Comparison of ENCODE assay signal across 8 cellular contexts in the genomic region with DNA sequence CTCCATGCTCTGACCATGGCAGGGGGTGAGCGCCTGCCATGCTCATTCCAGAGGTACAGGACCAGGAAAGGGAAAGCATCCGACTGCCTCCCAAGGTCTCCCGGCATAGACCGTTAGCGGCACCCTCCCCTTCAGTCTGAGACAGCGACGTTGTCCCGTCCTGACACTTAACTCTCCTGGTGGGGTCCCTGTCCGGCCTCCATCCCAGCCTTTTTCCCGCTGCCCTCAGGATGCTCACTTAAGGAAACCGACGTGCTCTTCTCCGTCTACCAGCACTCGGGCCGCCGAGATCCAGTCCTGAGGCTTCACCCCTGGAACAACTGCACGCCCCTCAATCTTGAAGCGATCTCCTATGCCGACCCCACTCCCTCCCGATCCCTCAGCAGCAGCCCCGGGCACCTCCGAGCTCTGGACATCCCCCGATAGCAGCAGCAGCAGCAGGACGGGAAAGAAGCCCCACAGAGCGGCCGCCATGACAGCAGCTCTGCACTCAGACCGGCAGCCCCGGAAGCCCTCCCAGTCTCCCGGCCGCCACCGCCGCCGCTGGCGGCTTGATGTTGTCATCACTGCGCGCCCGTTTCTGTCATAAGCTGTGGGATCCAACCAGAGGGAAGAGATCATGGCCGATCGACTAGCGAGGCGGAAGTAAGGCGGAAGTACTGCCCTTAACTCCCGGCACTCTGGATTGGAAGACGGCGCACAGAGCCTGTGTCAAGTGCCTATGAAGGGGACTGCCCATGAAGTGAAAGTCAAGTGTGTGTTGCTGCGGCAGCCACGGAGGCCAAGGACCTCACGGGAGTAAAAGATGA. TPM values are rescaled to one million over a fixed set of nuclear protein-coding genes. Genes with fewer than 3 reads are reported as not detected.
DNase-seq lines count a peak whose midpoint lies in the region; ATAC-seq and TF ChIP-seq lines count a peak whose summit lies in the region.

A gene (minus strand): TSS at position 497 of the 809 bp plus-strand sequence. CDS start 23 bp downstream, at position 474.
A gene (plus strand): TSS at position 718 of the 809 bp plus-strand sequence. CDS start 449 bp downstream, outside the sequence.

- peaks cover 55% of the 10 kb centered on the region for H3K79me2 ChIP-seq in Loucy (ENCODE audit: insufficient read depth, low read length)

- H3K9me3 Mint-ChIP-seq in naive thymus-derived CD8-positive, alpha-beta T cell: peaks cover 0 to 27% (median 18%) of the 10 kb centered on the region in 9 donors
- H3K9me3 Mint-ChIP-seq in stimulated activated naive B cell treated with anti-CD40 and anti-IgM and Interleukin-4, amounts not matched to agents 10 μg/mL and 1 μg/mL and 100 μg/mL, for 72 hours: peaks cover 0 to 2% of the 10 kb centered on the region in 2 donors

- H3K4me3 Mint-ChIP-seq in naive thymus-derived CD8-positive, alpha-beta T cell: peak within 1 kb of the TSS; percentile 93 to 100 (median 99)
- peak within 1 kb of the TSS; percentile 99 to 100 for H3K4me3 Mint-ChIP-seq in stimulated activated naive B cell treated with anti-CD40 and anti-IgM and Interleukin-4, amounts not matched to agents 10 μg/mL and 1 μg/mL and 100 μg/mL, for 72 hours

- peak within 1 kb of the TSS; percentile 94 for H3K4me3 ChIP-seq in H7 (ENCODE audit: insufficient read depth, low read depth, low read length)
- peak within 1 kb of the TSS; percentile 89 for H3K4me3 ChIP-seq in Loucy (ENCODE audit: low read length, poor library complexity, severe bottlenecking)
- peak within 1 kb of the TSS; percentile 85 for H3K4me3 ChIP-seq in RWPE2 (ENCODE audit: severe bottlenecking)

- H4K20me1 ChIP-seq in Loucy (ENCODE audit: insufficient read depth, low read length, poor library complexity, severe bottlenecking): peaks cover 3% of the 10 kb centered on the region

- no peaks in the 10 kb centered on the region for H3K27me3 Mint-ChIP-seq in naive thymus-derived CD8-positive, alpha-beta T cell
- no peaks in the 10 kb centered on the region for H3K27me3 Mint-ChIP-seq in stimulated activated naive B cell treated with anti-CD40 and anti-IgM and Interleukin-4, amounts not matched to agents 10 μg/mL and 1 μg/mL and 100 μg/mL, for 72 hours

- TF ChIP-seq CTCF in Loucy (conservative IDR thresholded peaks at IDR 0.05; ENCODE audit: low read length): no peak
- no peak for TF ChIP-seq CTCF in RWPE2 (IDR thresholded peaks at IDR 0.05; ENCODE audit: poor library complexity, severe bottlenecking)

- no peaks in the 10 kb centered on the region for H3F3A ChIP-seq in Loucy (ENCODE audit: low read depth)

- POLR2A ChIA-PET in naive thymus-derived CD8-positive, alpha-beta T cell (lab: Charles Lee): interaction anchor here (0.6 to 3.5 kb wide), 13 partner anchors 25 to 887 kb away, joined by 3 to 32 read pairs (median 4); a partner anchor contains a TSS

- peak within 1 kb of the TSS; percentile 94 for H3K4me2 ChIP-seq in Loucy (ENCODE audit: low read depth, low read length, poor library complexity, severe bottlenecking)

- H2AFZ ChIP-seq in Loucy (ENCODE audit: low read length): peak within 1 kb of the TSS; percentile 91

- H3K36me3 ChIP-seq in H7 (replicated peaks; ENCODE audit: control insufficient read depth, insufficient read depth, low read length) (no peaks in the 10 kb centered on the region), Loucy (ENCODE audit: insufficient read depth, low read length) (no peaks in the 10 kb centered on the region), RWPE2 (ENCODE audit: low read depth) (peaks cover 15% of the 10 kb centered on the region)

- H3K9me2 ChIP-seq in Loucy (replicated peaks; ENCODE audit: low read depth, low read length): no peaks in the 10 kb centered on the region

- peak; percentile 98 for ATAC-seq in RWPE2 (ENCODE audit: low read depth)
- peak; percentile 97 to 98 for ATAC-seq in naive thymus-derived CD8-positive, alpha-beta T cell
- peak; percentile 99 for ATAC-seq in stimulated activated naive B cell treated with anti-CD40 and anti-IgM and Interleukin-4, amounts not matched to agents 10 μg/mL and 1 μg/mL and 100 μg/mL, for 72 hours (replicated peaks)

- no peaks in the 10 kb centered on the region for H3K9me3 ChIP-seq in Loucy (ENCODE audit: insufficient read depth, low read depth, low read length)
- H3K9me3 ChIP-seq in RWPE2 (ENCODE audit: severe bottlenecking): no peaks in the 10 kb centered on the region

- H3K27me3 ChIP-seq in H7 (ENCODE audit: control insufficient read depth, insufficient read depth, low read length) (no peaks in the 10 kb centered on the region), Loucy (ENCODE audit: insufficient read depth, low read length, poor library complexity, severe bottlenecking) (no peaks in the 10 kb centered on the region), RWPE2 (ENCODE audit: insufficient read depth, poor library complexity, severe bottlenecking) (no peaks in the 10 kb centered on the region)

- DNase-seq in ELR (ENCODE audit: low read depth) (peak; percentile 99), H7 (peak; percentile 92), RWPE2 (ENCODE audit: low spot score) (peak; percentile 100), fibroblast of peridontal ligament (ENCODE audit: extremely low read depth) (peak; percentile 100)
- DNase-seq in activated effector memory CD4-positive, alpha-beta T cell treated with Interleukin-2 at 50 U/mL for 16 hours: peak; percentile 99
- peak; percentile 94 to 100 (median 99) for DNase-seq in naive thymus-derived CD8-positive, alpha-beta T cell
- peak; percentile 99 for DNase-seq in stimulated activated naive B cell treated with anti-CD40 and anti-IgM and Interleukin-4, amounts not matched to agents 10 μg/mL and 1 μg/mL and 100 μg/mL, for 72 hours

- H3K4me1 ChIP-seq in Loucy (ENCODE audit: insufficient read depth, low read length, poor library complexity, severe bottlenecking) (peaks cover 36% of the 10 kb centered on the region), RWPE2 (ENCODE audit: insufficient read depth, poor library complexity, severe bottlenecking) (peaks cover 10% of the 10 kb centered on the region)

- H3K27ac Mint-ChIP-seq in naive thymus-derived CD8-positive, alpha-beta T cell: peak within 1 kb of the TSS; percentile 96 to 100 (median 98)
- H3K27ac Mint-ChIP-seq in stimulated activated naive B cell treated with anti-CD40 and anti-IgM and Interleukin-4, amounts not matched to agents 10 μg/mL and 1 μg/mL and 100 μg/mL, for 72 hours: peak within 1 kb of the TSS; percentile 100

- H3K27ac ChIP-seq in RWPE2 (ENCODE audit: poor library complexity, severe bottlenecking): peak within 1 kb of the TSS; percentile 48

- peak within 1 kb of the TSS; percentile 85 for H3K9ac ChIP-seq in Loucy (ENCODE audit: low read depth, low read length, poor library complexity, severe bottlenecking)

- peaks cover 10 to 18% (median 13%) of the 10 kb centered on the region in 3 donors for H3K36me3 Mint-ChIP-seq in naive thymus-derived CD8-positive, alpha-beta T cell
- peaks cover 25 to 33% of the 10 kb centered on the region in 2 donors for H3K36me3 Mint-ChIP-seq in stimulated activated naive B cell treated with anti-CD40 and anti-IgM and Interleukin-4, amounts not matched to agents 10 μg/mL and 1 μg/mL and 100 μg/mL, for 72 hours

- H3K4me1 Mint-ChIP-seq in naive thymus-derived CD8-positive, alpha-beta T cell: peaks cover 11 to 55% (median 40%) of the 10 kb centered on the region in 4 donors
- peaks cover 6 to 16% of the 10 kb centered on the region in 2 donors for H3K4me1 Mint-ChIP-seq in stimulated activated naive B cell treated with anti-CD40 and anti-IgM and Interleukin-4, amounts not matched to agents 10 μg/mL and 1 μg/mL and 100 μg/mL, for 72 hours

RNA-seq across cellular contexts. Expression of the first gene that starts in this region (rescaled TPM):
- 17.0 and 30.1 TPM in 2 replicates for total RNA-seq in H7 (2014; rRNA removed; shearing (Covaris generic))
- 10 to 100 TPM; 32.9 TPM for total RNA-seq in naive thymus-derived CD8-positive, alpha-beta T cell
- polyA plus RNA-seq in naive thymus-derived CD8-positive, alpha-beta T cell: 100 to 1,000 TPM in 1 of 3 donors, 10 to 100 TPM in 2; 88.0 to 116 (median 91.5) TPM

RNA-seq across cellular contexts. Expression of the second gene that starts in this region (rescaled TPM):
- 0.55 and 0.69 TPM in 2 replicates for total RNA-seq in H7 (2014; rRNA removed; shearing (Covaris generic))
- total RNA-seq in naive thymus-derived CD8-positive, alpha-beta T cell: 1 to 10 TPM; 6.6 to 7.0 TPM
- polyA plus RNA-seq in naive thymus-derived CD8-positive, alpha-beta T cell: 1 to 10 TPM; 1.1 to 1.9 (median 1.4) TPM

Comparison
In these comparisons a context has a peak if more than half of its experiments do, and no peak if none do; other contexts are left out.
1. Peak in every context shown above with its lines: DNase-seq, ATAC-seq, H3K4me3 ChIP-seq and H3K27ac ChIP-seq.